ENCODE assay signal across 8 cellular contexts in genomic region chr2:53970898-53971681, GRCh38. TPM values are rescaled to one million over a fixed set of nuclear protein-coding genes. Genes with fewer than 3 reads are reported as not detected.
DNase-seq lines count a peak whose midpoint lies in the region; ATAC-seq and TF ChIP-seq lines count a peak whose summit lies in the region.

Gene PSME4, minus strand, starts transcription at chr2:53970993. Its CDS starts 209 bp downstream, at chr2:53970784.

- peak; percentile 90 to 92 for ATAC-seq in CD4-positive, CD25-positive, alpha-beta regulatory T cell (ENCODE audit: low read depth in 2 of 2)
- ATAC-seq in GM19438 (IDR thresholded peaks at IDR 0.05; ENCODE audit: low read depth, unreplicated experiment) (peak; percentile 88), HG03565 (IDR thresholded peaks at IDR 0.05; ENCODE audit: unreplicated experiment) (peak; percentile 72)
- peak; percentile 90 for ATAC-seq in activated CD8-positive, alpha-beta T cell treated with anti-CD3 and anti-CD28 coated beads for 36 hours

- H3K27me3 Mint-ChIP-seq in CD4-positive, CD25-positive, alpha-beta regulatory T cell: no peaks in the 10 kb centered on the region
- no peaks in the 10 kb centered on the region for H3K27me3 Mint-ChIP-seq in activated CD8-positive, alpha-beta T cell treated with anti-CD3 and anti-CD28 coated beads for 36 hours

- H3K4me3 ChIP-seq in CD4-positive, CD25-positive, alpha-beta regulatory T cell (ENCODE audit: low read depth, low read length): peak within 1 kb of the TSS; percentile 96
- H3K4me3 ChIP-seq in lower leg skin (ENCODE audit: low read depth, poor library complexity, severe bottlenecking): peak within 1 kb of the TSS; percentile 95

- peak within 1 kb of the TSS; percentile 93 to 97 (median 93) for H3K27ac Mint-ChIP-seq in CD4-positive, CD25-positive, alpha-beta regulatory T cell
- peak within 1 kb of the TSS; percentile 97 for H3K27ac Mint-ChIP-seq in activated CD8-positive, alpha-beta T cell treated with anti-CD3 and anti-CD28 coated beads for 36 hours

- no peak for TF ChIP-seq CTCF in activated CD8-positive, alpha-beta T cell treated with anti-CD3 and anti-CD28 coated beads for 36 hours (IDR thresholded peaks at IDR 0.05)
- TF ChIP-seq CTCF in lower leg skin (IDR thresholded peaks at IDR 0.05): peak in 1 of 3 donors; percentile 9

- H3K27ac ChIP-seq in CD4-positive, CD25-positive, alpha-beta regulatory T cell (ENCODE audit: insufficient read depth, low read length, poor library complexity, severe bottlenecking): peak within 1 kb of the TSS; percentile 82

- H3K9me3 ChIP-seq in CD4-positive, CD25-positive, alpha-beta regulatory T cell (ENCODE audit: control insufficient read depth in 2 of 2, low read length in 2 of 2): no peaks in the 10 kb centered on the region

- H3K9me3 Mint-ChIP-seq in CD4-positive, CD25-positive, alpha-beta regulatory T cell: peaks cover 0 to 2% (median 0%) of the 10 kb centered on the region in 7 donors
- H3K9me3 Mint-ChIP-seq in activated CD8-positive, alpha-beta T cell treated with anti-CD3 and anti-CD28 coated beads for 36 hours: no peaks in the 10 kb centered on the region

- CTCF ChIA-PET in activated CD8-positive, alpha-beta T cell treated with anti-CD3 and anti-CD28 coated beads for 36 hours (lab: Charles Lee): no interaction called here

- peaks cover 37% of the 10 kb centered on the region for H3K36me3 Mint-ChIP-seq in CD4-positive, CD25-positive, alpha-beta regulatory T cell
- peaks cover 22% of the 10 kb centered on the region for H3K36me3 Mint-ChIP-seq in activated CD8-positive, alpha-beta T cell treated with anti-CD3 and anti-CD28 coated beads for 36 hours (ENCODE audit: low read depth)

- peaks cover 38% of the 10 kb centered on the region for H3K4me1 ChIP-seq in CD4-positive, CD25-positive, alpha-beta regulatory T cell (ENCODE audit: control insufficient read depth, insufficient read depth, low read length, poor library complexity, severe bottlenecking)

- no peaks in the 10 kb centered on the region for H3K27me3 ChIP-seq in CD4-positive, CD25-positive, alpha-beta regulatory T cell (ENCODE audit: control insufficient read depth, insufficient read depth, low read length)

- peak; percentile 90 to 93 (median 92) for DNase-seq in CD4-positive, CD25-positive, alpha-beta regulatory T cell
- peak; percentile 59 for DNase-seq in NCI-H82 treated with DMSO at 0.1 percent for 48 hours (lab: John Stamatoyannopoulos, UW; ENCODE audit: unreplicated experiment)
- DNase-seq in activated CD8-positive, alpha-beta T cell treated with anti-CD3 and anti-CD28 coated beads for 36 hours: peak; percentile 95
- peak; percentile 96 for DNase-seq in ecto neural progenitor cell (ENCODE audit: low spot score)
- peak; percentile 92 to 99 for DNase-seq in lower leg skin (ENCODE audit: low spot score in 2 of 2)
- DNase-seq in stimulated activated CD4-positive, alpha-beta T cell treated with anti-CD3 and anti-CD28 coated beads, Interleukin-4, amount 100 ng/mL, for 4 hours: peak; percentile 90 to 98

- TF ChIP-seq POLR2A in lower leg skin (IDR thresholded peaks at IDR 0.05): peak in 1 of 2 donors; percentile 75

- 0 to 1% methylated on average over 11 to 35 of the region's 61 CpGs for WGBS in lower leg skin, 2 donors

- POLR2A ChIA-PET in activated CD8-positive, alpha-beta T cell treated with anti-CD3 and anti-CD28 coated beads for 36 hours (lab: Charles Lee): interaction anchor here (0.6 to 3.1 kb wide), 10 partner anchors 12 to 203 kb away, joined by 3 to 15 read pairs (median 4); partner anchors contain the start of genes ACYP2, CHAC2 and ERLEC1

- peak within 1 kb of the TSS; percentile 91 to 99 (median 97) for H3K4me3 Mint-ChIP-seq in CD4-positive, CD25-positive, alpha-beta regulatory T cell
- H3K4me3 Mint-ChIP-seq in activated CD8-positive, alpha-beta T cell treated with anti-CD3 and anti-CD28 coated beads for 36 hours: peak within 1 kb of the TSS; percentile 91

- peaks cover 16% of the 10 kb centered on the region for H3K36me3 ChIP-seq in CD4-positive, CD25-positive, alpha-beta regulatory T cell (ENCODE audit: control insufficient read depth, insufficient read depth, low read length)

- intact Hi-C loops in activated CD8-positive, alpha-beta T cell treated with anti-CD3 and anti-CD28 coated beads for 36 hours (cut with micrococcal nuclease): no loop called here
- intact Hi-C loops in lower leg skin (cut with DNase I; ENCODE audit: low total_unique reads): no loop called here

- peaks cover 31 to 63% (median 55%) of the 10 kb centered on the region in 4 donors for H3K4me1 Mint-ChIP-seq in CD4-positive, CD25-positive, alpha-beta regulatory T cell
- peaks cover 39% of the 10 kb centered on the region for H3K4me1 Mint-ChIP-seq in activated CD8-positive, alpha-beta T cell treated with anti-CD3 and anti-CD28 coated beads for 36 hours (ENCODE audit: low read depth)

RNA-seq across cellular contexts. Expression of gene PSME4, which starts in this region (rescaled TPM):
- 114 TPM for total RNA-seq in CD4-positive, CD25-positive, alpha-beta regulatory T cell
- polyA plus RNA-seq in CD4-positive, CD25-positive, alpha-beta regulatory T cell: 1 to 10 TPM; 5.8 to 8.2 (median 6.4) TPM
- 10 to 100 TPM; 51.7 to 54.4 TPM for total RNA-seq in activated CD8-positive, alpha-beta T cell treated with anti-CD3 and anti-CD28 coated beads for 36 hours
- 10 to 100 TPM; 29.7 to 42.2 (median 32.6) TPM for total RNA-seq in lower leg skin

Comparison
In these comparisons a context has a peak if more than half of its experiments do, and no peak if none do; other contexts are left out.
1. Peak in every context shown above with its lines: DNase-seq, ATAC-seq, H3K4me3 ChIP-seq and H3K27ac ChIP-seq.